ENCODE assay signal across 13 cellular contexts in genomic region chr9:98488578-98489312, GRCh38.
DNase-seq lines count a peak whose midpoint lies in the region; ATAC-seq and TF ChIP-seq lines count a peak whose summit lies in the region.
"Had no signal": no experiment of that assay in that cellular context is flagged by ENCODE, and none has a peak within 500 bp of the region (broad histone marks: within the 10 kb centered on the region; RNA-seq: fewer than 3 reads in every experiment).

No MANE protein-coding gene starts in this region.

- no peak for TF ChIP-seq POLR2A in lower leg skin (IDR thresholded peaks at IDR 0.05)

- intact Hi-C loops in lower leg skin (cut with DNase I; ENCODE audit: low total_unique reads) = no loop called here

- DNase-seq in HFF-Myc (ENCODE audit: extremely low read depth, low read depth) = peak; percentile 50
- DNase-seq in iPS-NIHi11 (ENCODE audit: low spot score) = peak; percentile 33
- DNase-seq in NCI-H748 (lab: John Stamatoyannopoulos, UW; ENCODE audit: unreplicated experiment) = no peak
- no peak for DNase-seq in NCI-H2107 treated with DMSO at 0.1 percent for 48 hours (lab: John Stamatoyannopoulos, UW; ENCODE audit: unreplicated experiment)
- no peak for DNase-seq in lower leg skin (ENCODE audit: low spot score in 2 of 2)
- DNase-seq: activated CD4-positive, CD25-positive, alpha-beta regulatory T cell treated with anti-CD3 and anti-CD28 coated beads, Interleukin-2, amount 50 U/mL, for 72 hours; activated naive CD4-positive, alpha-beta T cell treated with anti-CD3 and anti-CD28 coated beads for 36 hours; NCI-H1092; sigmoid colon had no signal

- H3K4me3 ChIP-seq in HFF-Myc (replicated peaks; ENCODE audit: low read depth, low read length) = no peak overlapping the region
- H3K4me3 ChIP-seq in WI38 (ENCODE audit: low read depth, low read length) = no peak overlapping the region
- no peak overlapping the region for H3K4me3 ChIP-seq in lower leg skin (ENCODE audit: low read depth, poor library complexity, severe bottlenecking)
- H3K4me3 ChIP-seq: BLaER1, sigmoid colon had no signal

- H3K27ac ChIP-seq in 22Rv1 = no peak overlapping the region
- H3K27ac ChIP-seq: BLaER1, sigmoid colon had no signal

- WGBS in lower leg skin, 2 donors = 80 to 81% methylated on average over 8 of the region's 8 CpGs

- TF ChIP-seq CTCF in 22Rv1 (IDR thresholded peaks at IDR 0.05) (peak; percentile 7; the same call in 1 of the 2 replicates), HFF-Myc (IDR thresholded peaks at IDR 0.05; ENCODE audit: low read depth, low read length, missing control alignments) (no peak), WI38 (IDR thresholded peaks at IDR 0.05; ENCODE audit: low read depth, low read length) (peak; percentile 22; the same call in 1 of the 2 replicates), lower leg skin (IDR thresholded peaks at IDR 0.05) (no peak)

- ATAC-seq in HG03565 (IDR thresholded peaks at IDR 0.05; ENCODE audit: unreplicated experiment) = no peak

Comparison
In these comparisons a context has a peak if more than half of its experiments do, and no peak if none do; other contexts are left out.
1. CTCF ChIP-seq: peak in 22Rv1 (single experiment) and WI38 (single experiment); none in HFF-Myc (single experiment) and lower leg skin (0 of 3).
2. DNase-seq: peak in HFF-Myc (single experiment) and iPS-NIHi11 (single experiment); none in NCI-H748 (single experiment), NCI-H2107 treated with DMSO at 0.1 percent for 48 hours (single experiment) and lower leg skin (0 of 2).